In genomic region chr12:54368709-54369596, GRCh38 we compare ENCODE assay signal across 1 cellular context.
TF ChIP-seq lines count a peak whose summit lies in the region.

No MANE protein-coding gene starts in this region.

TF ChIP-seq in GM23338, 12 proteins besides CTCF, POLR2A, EP300 and RAD21:
- TF ChIP-seq NANOG (IDR thresholded peaks at IDR 0.05; ENCODE audit: borderline replicate concordance) (no peak), ZNF462 (CRISPR knock-in tag; IDR thresholded peaks at IDR 0.05) (no peak), ETS1 (IDR thresholded peaks at IDR 0.05) (no peak), EZH2phosphoT487 (IDR thresholded peaks at IDR 0.05; ENCODE audit: unreplicated experiment) (no peak), ZNF114 (CRISPR knock-in tag; IDR thresholded peaks at IDR 0.05) (no peak), POLR2AphosphoS5 (IDR thresholded peaks at IDR 0.05; ENCODE audit: low read depth) (no peak), STAT1 (IDR thresholded peaks at IDR 0.05; ENCODE audit: unreplicated experiment) (no peak), ZNF331 (CRISPR knock-in tag; IDR thresholded peaks at IDR 0.05; ENCODE audit: low read depth) (no peak), EZH2 (IDR thresholded peaks at IDR 0.05; ENCODE audit: low read depth, unreplicated experiment) (no peak), CREB1 (CRISPR knock-in tag; IDR thresholded peaks at IDR 0.05; ENCODE audit: low read depth) (no peak), REST (IDR thresholded peaks at IDR 0.05; ENCODE audit: unreplicated experiment) (no peak), JUNB (IDR thresholded peaks at IDR 0.05; ENCODE audit: unreplicated experiment) (no peak)
TF ChIP-seq in GM23338: peak in this region for 0.
